ENCODE assay signal across 1 cellular context in the genomic region with DNA sequence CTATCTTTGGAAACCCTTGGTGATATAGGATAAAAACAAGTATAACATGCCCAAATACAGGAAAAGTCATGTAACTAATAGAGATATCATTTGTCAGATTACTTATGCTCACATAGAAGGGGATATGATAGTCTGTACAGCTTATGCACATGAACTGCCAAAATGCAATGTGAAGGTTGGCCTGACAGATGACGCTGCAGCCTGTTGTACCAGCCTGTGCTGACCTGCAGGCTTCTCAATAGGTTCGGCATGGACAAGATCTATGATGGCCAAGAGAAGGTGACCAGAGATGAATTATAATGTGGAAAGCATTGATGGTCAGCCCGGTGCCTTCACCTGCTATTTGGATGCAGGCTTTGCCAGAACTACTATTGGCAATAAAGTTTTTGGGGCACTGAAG.
TF ChIP-seq lines count a peak whose summit lies in the region.

No MANE protein-coding gene starts in this region.

TF ChIP-seq in K562, 482 proteins besides CTCF, POLR2A, EP300 and RAD21:
- TF ChIP-seq BMI1 (IDR thresholded peaks at IDR 0.05; ENCODE audit: low read length) (no peak), GATAD2B (IDR thresholded peaks at IDR 0.05; ENCODE audit: borderline replicate concordance) (no peak), EWSR1 (IDR thresholded peaks at IDR 0.05; ENCODE audit: borderline replicate concordance, low read depth, partially characterized antibody) (no peak), CBX2 (IDR thresholded peaks at IDR 0.05; ENCODE audit: insufficient read depth, low read length, poor library complexity, severe bottlenecking) (no peak), ZBTB1 (CRISPR knock-in tag; IDR thresholded peaks at IDR 0.05; ENCODE audit: borderline replicate concordance, low read depth) (no peak), MYBL2 (IDR thresholded peaks at IDR 0.05; ENCODE audit: low read depth) (no peak), MYBL2 (CRISPR knock-in tag; IDR thresholded peaks at IDR 0.05; ENCODE audit: borderline replicate concordance) (no peak), CREB3L1 (IDR thresholded peaks at IDR 0.05; ENCODE audit: borderline replicate concordance, low read depth) (no peak), RBM25 (IDR thresholded peaks at IDR 0.05; ENCODE audit: low read depth, low read length, severe bottlenecking) (no peak), STAG1 (CRISPR knock-in tag; IDR thresholded peaks at IDR 0.05; ENCODE audit: borderline replicate concordance) (no peak), NR2F6 (CRISPR knock-in tag; IDR thresholded peaks at IDR 0.05) (no peak), BHLHE40 (IDR thresholded peaks at IDR 0.05; ENCODE audit: low read length) (no peak), BRCA1 (IDR thresholded peaks at IDR 0.05) (no peak), BRCA1 (CRISPR knock-in tag; IDR thresholded peaks at IDR 0.05) (no peak), RBM39 (optimal IDR thresholded peaks at IDR 0.05; ENCODE audit: low read depth, low read length) (no peak), SNAPC5 (CRISPR knock-in tag; IDR thresholded peaks at IDR 0.05) (no peak)
- TF ChIP-seq, protein P1, sequence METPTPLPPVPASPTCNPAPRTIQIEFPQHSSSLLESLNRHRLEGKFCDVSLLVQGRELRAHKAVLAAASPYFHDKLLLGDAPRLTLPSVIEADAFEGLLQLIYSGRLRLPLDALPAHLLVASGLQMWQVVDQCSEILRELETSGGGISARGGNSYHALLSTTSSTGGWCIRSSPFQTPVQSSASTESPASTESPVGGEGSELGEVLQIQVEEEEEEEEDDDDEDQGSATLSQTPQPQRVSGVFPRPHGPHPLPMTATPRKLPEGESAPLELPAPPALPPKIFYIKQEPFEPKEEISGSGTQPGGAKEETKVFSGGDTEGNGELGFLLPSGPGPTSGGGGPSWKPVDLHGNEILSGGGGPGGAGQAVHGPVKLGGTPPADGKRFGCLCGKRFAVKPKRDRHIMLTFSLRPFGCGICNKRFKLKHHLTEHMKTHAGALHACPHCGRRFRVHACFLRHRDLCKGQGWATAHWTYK (CRISPR knock-in tag; IDR thresholded peaks at IDR 0.05) = no peak
- TF ChIP-seq, protein P2, sequence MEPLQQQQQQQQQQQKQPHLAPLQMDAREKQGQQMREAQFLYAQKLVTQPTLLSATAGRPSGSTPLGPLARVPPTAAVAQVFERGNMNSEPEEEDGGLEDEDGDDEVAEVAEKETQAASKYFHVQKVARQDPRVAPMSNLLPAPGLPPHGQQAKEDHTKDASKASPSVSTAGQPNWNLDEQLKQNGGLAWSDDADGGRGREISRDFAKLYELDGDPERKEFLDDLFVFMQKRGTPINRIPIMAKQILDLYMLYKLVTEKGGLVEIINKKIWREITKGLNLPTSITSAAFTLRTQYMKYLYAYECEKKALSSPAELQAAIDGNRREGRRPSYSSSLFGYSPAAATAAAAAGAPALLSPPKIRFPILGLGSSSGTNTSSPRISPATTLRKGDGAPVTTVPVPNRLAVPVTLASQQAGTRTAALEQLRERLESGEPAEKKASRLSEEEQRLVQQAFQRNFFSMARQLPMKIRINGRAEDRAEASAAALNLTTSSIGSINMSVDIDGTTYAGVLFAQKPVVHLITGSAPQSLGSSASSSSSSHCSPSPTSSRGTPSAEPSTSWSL (CRISPR knock-in tag; IDR thresholded peaks at IDR 0.05; ENCODE audit: borderline replicate concordance) = no peak
- TF ChIP-seq, protein P3, sequence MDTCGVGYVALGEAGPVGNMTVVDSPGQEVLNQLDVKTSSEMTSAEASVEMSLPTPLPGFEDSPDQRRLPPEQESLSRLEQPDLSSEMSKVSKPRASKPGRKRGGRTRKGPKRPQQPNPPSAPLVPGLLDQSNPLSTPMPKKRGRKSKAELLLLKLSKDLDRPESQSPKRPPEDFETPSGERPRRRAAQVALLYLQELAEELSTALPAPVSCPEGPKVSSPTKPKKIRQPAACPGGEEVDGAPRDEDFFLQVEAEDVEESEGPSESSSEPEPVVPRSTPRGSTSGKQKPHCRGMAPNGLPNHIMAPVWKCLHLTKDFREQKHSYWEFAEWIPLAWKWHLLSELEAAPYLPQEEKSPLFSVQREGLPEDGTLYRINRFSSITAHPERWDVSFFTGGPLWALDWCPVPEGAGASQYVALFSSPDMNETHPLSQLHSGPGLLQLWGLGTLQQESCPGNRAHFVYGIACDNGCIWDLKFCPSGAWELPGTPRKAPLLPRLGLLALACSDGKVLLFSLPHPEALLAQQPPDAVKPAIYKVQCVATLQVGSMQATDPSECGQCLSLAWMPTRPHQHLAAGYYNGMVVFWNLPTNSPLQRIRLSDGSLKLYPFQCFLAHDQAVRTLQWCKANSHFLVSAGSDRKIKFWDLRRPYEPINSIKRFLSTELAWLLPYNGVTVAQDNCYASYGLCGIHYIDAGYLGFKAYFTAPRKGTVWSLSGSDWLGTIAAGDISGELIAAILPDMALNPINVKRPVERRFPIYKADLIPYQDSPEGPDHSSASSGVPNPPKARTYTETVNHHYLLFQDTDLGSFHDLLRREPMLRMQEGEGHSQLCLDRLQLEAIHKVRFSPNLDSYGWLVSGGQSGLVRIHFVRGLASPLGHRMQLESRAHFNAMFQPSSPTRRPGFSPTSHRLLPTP (IDR thresholded peaks at IDR 0.05; ENCODE audit: borderline replicate concordance, extremely low read depth, insufficient read length) = no peak
